Comparison of ENCODE assay signal across 8 cellular contexts in genomic region chr19:54462713-54463530, GRCh38. TPM values are rescaled to one million over a fixed set of nuclear protein-coding genes. Genes with fewer than 3 reads are reported as not detected.
DNase-seq lines count a peak whose midpoint lies in the region; ATAC-seq and TF ChIP-seq lines count a peak whose summit lies in the region.

No MANE protein-coding gene starts in this region.

- H2BK12ac ChIP-seq in trophoblast cell (ENCODE audit: low read length), result no peak overlapping the region

- peak overlapping the region; percentile 65 for H2BK5ac ChIP-seq in trophoblast cell (ENCODE audit: low read depth, low read length, poor library complexity)

- no peak overlapping the region for H3K23ac ChIP-seq in trophoblast cell (ENCODE audit: low read length)

- peak overlapping the region; percentile 92 for H2AFZ ChIP-seq in trophoblast cell (ENCODE audit: insufficient read depth, low read length, poor library complexity)

- peaks cover 15% of the 10 kb centered on the region for H3K79me1 ChIP-seq in trophoblast cell (ENCODE audit: low read length)

- H3K4ac ChIP-seq in trophoblast cell (ENCODE audit: low read depth, low read length), result peak overlapping the region; percentile 56

- no peak overlapping the region for H2BK120ac ChIP-seq in trophoblast cell (ENCODE audit: insufficient read depth, low read length, poor library complexity)

- H3K14ac ChIP-seq in trophoblast cell (ENCODE audit: low read length), result peak overlapping the region; percentile 28

- H3K9me3 ChIP-seq in SJCRH30 (replicated peaks) (no peaks in the 10 kb centered on the region), trophoblast cell (ENCODE audit: insufficient read depth, low read depth, low read length) (peaks cover 4% of the 10 kb centered on the region), aorta (ENCODE audit: control insufficient read depth, low read length) (no peaks in the 10 kb centered on the region)

- peaks cover 25% of the 10 kb centered on the region for H3K4me1 Mint-ChIP-seq in activated naive CD4-positive, alpha-beta T cell treated with anti-CD3 and anti-CD28 coated beads, Interleukin-2, amount 50 U/mL, for 24 hours

- peak overlapping the region; percentile 64 for H3K4me2 ChIP-seq in trophoblast cell (ENCODE audit: low read length)

- H4K12ac ChIP-seq in trophoblast cell (ENCODE audit: low read depth, low read length), result peak overlapping the region; percentile 96

- intact Hi-C loops in Right ventricle myocardium superior (cut with DNase I) (no loop called here), aorta (cut with DNase I) (loop anchor here in 1 of 2 donors (1.0 to 10.0 kb wide), 2 partner anchors 14 to 1662 kb away; partner anchors contain the start of genes LENG8 and ZNF787)

- H2AK5ac ChIP-seq in trophoblast cell (ENCODE audit: low read length), result peak overlapping the region; percentile 11

- peak overlapping the region; percentile 71 for H4K91ac ChIP-seq in trophoblast cell (ENCODE audit: low read depth, low read length)

- H3K4me1 ChIP-seq in SJCRH30 (no peaks in the 10 kb centered on the region), trophoblast cell (ENCODE audit: control insufficient read depth in 1 of 2, insufficient read depth in 2 of 2, low read length in 2 of 2) (peaks cover 17 to 18% of the 10 kb centered on the region in 2 experiments), aorta (ENCODE audit: control insufficient read depth in 1 of 2, insufficient read depth in 2 of 2, low read length in 2 of 2) (no peaks in the 10 kb centered on the region)

- H3K36me3 ChIP-seq in SJCRH30, result peaks cover 19% of the 10 kb centered on the region
- H3K36me3 ChIP-seq in trophoblast cell (ENCODE audit: control insufficient read depth in 1 of 2, insufficient read depth in 2 of 2, low read length in 2 of 2), result peaks cover 44% of the 10 kb centered on the region in 2 experiments
- peaks cover 0 to 17% of the 10 kb centered on the region in 2 donors for H3K36me3 ChIP-seq in aorta (ENCODE audit: control insufficient read depth in 1 of 2, insufficient read depth in 2 of 2, low read length in 1 of 2)

- peak overlapping the region; percentile 39 for H3K9ac ChIP-seq in trophoblast cell (ENCODE audit: low read length)

- ATAC-seq in GM18873 (IDR thresholded peaks at IDR 0.05; ENCODE audit: low FRiP score, unreplicated experiment), result peak; percentile 12
- ATAC-seq in HG03354 (IDR thresholded peaks at IDR 0.05; ENCODE audit: poor library complexity, severe bottlenecking, unreplicated experiment), result peak; percentile 21
- peak; percentile 41 for ATAC-seq in Right ventricle myocardium superior (ENCODE audit: poor library complexity)
- peak; percentile 70 for ATAC-seq in aorta (ENCODE audit: low FRiP score)

- peak; percentile 38 for TF ChIP-seq CTCF in AG09309 (IDR thresholded peaks at IDR 0.05; ENCODE audit: control insufficient read depth, insufficient read depth, low read depth, low read length, missing control alignments)

- peaks cover 7% of the 10 kb centered on the region for H3K36me3 Mint-ChIP-seq in activated naive CD4-positive, alpha-beta T cell treated with anti-CD3 and anti-CD28 coated beads, Interleukin-2, amount 50 U/mL, for 24 hours

- peak overlapping the region; percentile 43; the same call in 1 of the 2 replicates for H3K27ac ChIP-seq in SJCRH30
- peak overlapping the region; percentile 71 for H3K27ac ChIP-seq in trophoblast cell (ENCODE audit: low read depth, low read length)
- H3K27ac ChIP-seq in aorta (ENCODE audit: low read depth in 1 of 2, low read length in 2 of 2), result peak overlapping the region; percentile 12 to 98

- peak overlapping the region; percentile 96 for H3K18ac ChIP-seq in trophoblast cell (ENCODE audit: low read length)

- peak overlapping the region; percentile 90 for H4K8ac ChIP-seq in trophoblast cell (ENCODE audit: low read depth, low read length)

- H3K79me2 ChIP-seq in trophoblast cell (ENCODE audit: control insufficient read depth, insufficient read depth, low read length, poor library complexity), result peaks cover 6% of the 10 kb centered on the region

- DNase-seq in AG09309 (ENCODE audit: low read depth), result no peak
- DNase-seq in SJCRH30, result peak; percentile 30 to 36
- DNase-seq in Right ventricle myocardium superior, result peak; percentile 88
- peak; percentile 34 to 65 for DNase-seq in trophoblast cell
- DNase-seq in aorta, result peak; percentile 84 to 92

- H3K9me3 Mint-ChIP-seq in activated naive CD4-positive, alpha-beta T cell treated with anti-CD3 and anti-CD28 coated beads, Interleukin-2, amount 50 U/mL, for 24 hours, result no peaks in the 10 kb centered on the region

- peak overlapping the region; percentile 72 for H3K4me3 Mint-ChIP-seq in activated naive CD4-positive, alpha-beta T cell treated with anti-CD3 and anti-CD28 coated beads, Interleukin-2, amount 50 U/mL, for 24 hours

- no peak overlapping the region for H3K27ac Mint-ChIP-seq in activated naive CD4-positive, alpha-beta T cell treated with anti-CD3 and anti-CD28 coated beads, Interleukin-2, amount 50 U/mL, for 24 hours

- no peaks in the 10 kb centered on the region for H3K27me3 Mint-ChIP-seq in activated naive CD4-positive, alpha-beta T cell treated with anti-CD3 and anti-CD28 coated beads, Interleukin-2, amount 50 U/mL, for 24 hours

- peak overlapping the region; percentile 58 for H3K4me3 ChIP-seq in AG09309 (ENCODE audit: control insufficient read depth, low read depth, low read length)
- peak overlapping the region; percentile 53 for H3K4me3 ChIP-seq in SJCRH30
- H3K4me3 ChIP-seq in trophoblast cell (ENCODE audit: low read depth, low read length), result peak overlapping the region; percentile 71
- H3K4me3 ChIP-seq in aorta (ENCODE audit: low read length in 2 of 2), result peak overlapping the region; percentile 6 to 44

- WGBS in trophoblast cell (ENCODE audit: extremely low coverage, insufficient coverage, insufficient read length), result no CpG with 5 or more reads among the region's 87 CpGs
- 2% methylated on average over 68 to 87 of the region's 87 CpGs for WGBS in aorta, 2 donors

- H3K27me3 ChIP-seq in SJCRH30 (no peaks in the 10 kb centered on the region), trophoblast cell (ENCODE audit: insufficient read depth, low read length) (no peaks in the 10 kb centered on the region), aorta (ENCODE audit: control insufficient read depth in 1 of 2, insufficient read depth in 2 of 2, low read length in 1 of 2) (no peaks in the 10 kb centered on the region)

RNA-seq across cellular contexts. Expression of gene LENG9, which starts 0.7 kb away (rescaled TPM):
- 0.38 and 0.40 TPM in 2 replicates for total RNA-seq in SJCRH30 (2014; rRNA removed; shearing (Covaris generic))
- total RNA-seq in Right ventricle myocardium superior (1.1 TPM), aorta (1 to 10 TPM; 5.4 to 7.4 TPM)
- 0.68 and 0.73 TPM in 2 replicates for polyA plus RNA-seq in trophoblast cell (2013)
- polyA plus RNA-seq in aorta, result 1 to 10 TPM; 2.1 to 6.5 TPM

RNA-seq across cellular contexts. Expression of gene CDC42EP5, which starts 10.2 kb away (rescaled TPM):
- 0.20 and 1.2 TPM in 2 replicates for total RNA-seq in SJCRH30 (2014; rRNA removed; shearing (Covaris generic))
- total RNA-seq in Right ventricle myocardium superior, result 11.6 TPM
- 9.5 and 12.2 TPM in 2 replicates for polyA plus RNA-seq in trophoblast cell (2013)
- total RNA-seq in aorta, result 10 to 100 TPM; 45.0 to 52.8 TPM
- 10 to 100 TPM; 40.4 to 55.2 TPM for polyA plus RNA-seq in aorta

RNA-seq across cellular contexts. Expression of gene LENG8, which starts 13.9 kb away (rescaled TPM):
- total RNA-seq in SJCRH30 (2014; rRNA removed; shearing (Covaris generic)), result 18.9 and 25.6 TPM in 2 replicates
- total RNA-seq in Right ventricle myocardium superior, result 56.0 TPM
- 109 and 112 TPM in 2 replicates for polyA plus RNA-seq in trophoblast cell (2013)
- total RNA-seq in aorta, result 100 to 1,000 TPM; 166 to 274 TPM
- polyA plus RNA-seq in aorta, result 100 to 1,000 TPM in 1 of 2 donors, 10 to 100 TPM in 1; 39.4 to 336 TPM

RNA-seq across cellular contexts. Expression of gene LAIR2, which starts 39.7 kb away (rescaled TPM):
- not detected in 2 replicates for total RNA-seq in SJCRH30 (2014; rRNA removed; shearing (Covaris generic))
- total RNA-seq in Right ventricle myocardium superior (not detected), aorta (1 to 10 TPM in 1 of 2 donors, under 1 TPM in 1; 0.52 to 2.4 TPM)
- polyA plus RNA-seq in trophoblast cell (2013), result not detected in 2 replicates
- not detected for polyA plus RNA-seq in aorta

RNA-seq across cellular contexts. Expression of gene TTYH1, which starts 47.7 kb away (rescaled TPM):
- not detected in 2 replicates for total RNA-seq in SJCRH30 (2014; rRNA removed; shearing (Covaris generic))
- 1.5 TPM for total RNA-seq in Right ventricle myocardium superior
- 1.1 and 2.4 TPM in 2 replicates for polyA plus RNA-seq in trophoblast cell (2013)
- 1 to 10 TPM in 1 of 2 donors, under 1 TPM in 1; 0.94 to 2.2 TPM for total RNA-seq in aorta
- under 1 TPM in 1 of 2 donors, not detected in 1; 0.03 TPM for polyA plus RNA-seq in aorta

Comparison
In these comparisons a context has a peak if more than half of its experiments do, and no peak if none do; other contexts are left out.
1. ATAC-seq: peak in every context shown above with its lines; median percentile 70 in aorta; 41 in Right ventricle myocardium superior; 21 in HG03354; 12 in GM18873.